28 cellular contexts compared by ENCODE assay signal in the genomic region with DNA sequence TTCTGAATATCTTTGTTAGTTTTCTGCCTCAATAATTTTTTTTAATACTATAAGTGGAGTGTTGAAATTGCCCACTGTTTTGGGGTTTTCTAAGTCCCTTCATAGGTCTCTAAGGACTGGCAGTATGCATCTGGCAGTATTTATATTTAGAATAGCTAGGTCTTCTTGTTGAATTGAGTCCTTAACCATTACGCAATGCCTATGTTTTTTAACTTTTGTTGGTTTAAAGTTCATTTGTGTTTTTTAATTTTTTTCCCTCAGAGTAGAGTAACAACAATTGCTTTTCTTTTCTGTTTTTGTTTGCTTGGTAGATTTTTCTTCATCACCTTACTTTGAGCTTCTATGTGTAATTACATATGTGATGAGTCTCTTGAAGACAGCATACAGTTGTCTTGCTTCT.
"Had no signal": no experiment of that assay in that cellular context is flagged by ENCODE, and none has a peak within 500 bp of the region (broad histone marks: within the 10 kb centered on the region; RNA-seq: fewer than 3 reads in every experiment).

No MANE protein-coding gene starts in this region.

- DNase-seq: colonic mucosa; cortex of kidney; dermis blood vessel endothelial cell; dorsolateral prefrontal cortex; effector CD4-positive, alpha-beta T cell; effector CD8-positive, alpha-beta T cell; effector memory CD4-positive, alpha-beta T cell; effector memory CD8-positive, alpha-beta T cell; endodermal cell; erythroblast; esophagus squamous epithelium; foreskin keratinocyte; foreskin melanocyte; gastrocnemius medialis; glutamatergic neuron; head of caudate nucleus; heart left ventricle; heart right ventricle had no signal

- H2AFZ ChIP-seq: hepatocyte had no signal

- H3K4me1 ChIP-seq: colonic mucosa, esophagus muscularis mucosa, esophagus squamous epithelium, foreskin keratinocyte, gastrocnemius medialis, gastroesophageal sphincter, heart left ventricle, heart right ventricle had no signal

- FAIRE-seq: colon, endometrium, endothelial cell of umbilical vein, frontal cortex had no signal

- H3K27ac ChIP-seq: colonic mucosa, coronary artery, dorsolateral prefrontal cortex, epithelial cell of prostate, esophagus muscularis mucosa, esophagus squamous epithelium, foreskin keratinocyte, gastrocnemius medialis, gastroesophageal sphincter, heart left ventricle, heart right ventricle, hepatocyte had no signal

- H3K4me3 ChIP-seq: colonic mucosa, coronary artery, dorsolateral prefrontal cortex, esophagus muscularis mucosa, esophagus squamous epithelium, gastrocnemius medialis, gastroesophageal sphincter, heart left ventricle, heart right ventricle, hepatocyte had no signal

- H3K36me3 ChIP-seq: colonic mucosa, esophagus muscularis mucosa, esophagus squamous epithelium, gastrocnemius medialis, gastroesophageal sphincter, heart left ventricle, heart right ventricle had no signal

- H3K27me3 ChIP-seq: colonic mucosa, dorsolateral prefrontal cortex, esophagus muscularis mucosa, esophagus squamous epithelium, foreskin keratinocyte, gastrocnemius medialis, gastroesophageal sphincter, heart left ventricle, heart right ventricle, hepatocyte had no signal

- H3K4me2 ChIP-seq: hepatocyte had no signal

- H3K79me2 ChIP-seq: hepatocyte had no signal

- H3K9me3 ChIP-seq: colonic mucosa, gastrocnemius medialis had no signal

- ATAC-seq: effector memory CD8-positive, alpha-beta T cell; esophagus mucosa; foreskin keratinocyte; gastrocnemius medialis; gastroesophageal sphincter; heart left ventricle; heart right ventricle had no signal
